In the genomic region with DNA sequence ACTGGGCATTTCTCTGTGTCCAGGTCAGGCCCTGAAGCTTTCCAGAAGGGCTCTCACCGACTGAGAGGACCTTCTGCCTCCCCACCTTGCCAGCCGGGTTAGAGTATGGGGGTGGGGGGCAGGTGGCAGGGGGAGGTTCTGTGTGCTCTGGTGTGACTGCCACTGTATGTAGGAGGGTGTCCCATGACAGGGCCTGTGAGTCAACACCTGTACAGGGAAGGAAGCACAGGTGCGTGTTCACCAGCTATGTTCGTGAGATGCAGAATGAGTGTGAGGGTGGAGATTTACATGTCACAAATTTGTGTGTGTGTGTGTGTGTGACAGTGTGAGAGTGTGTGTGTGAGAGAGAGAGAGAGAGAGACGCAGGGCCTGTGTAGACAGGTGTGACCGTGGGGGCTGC, we compare ENCODE assay signal across 1 cellular context.
TF ChIP-seq lines count a peak whose summit lies in the region.

No MANE protein-coding gene starts in this region.

TF ChIP-seq in GM12878, 131 proteins besides CTCF, POLR2A, EP300 and RAD21:
- TF ChIP-seq, protein P1, sequence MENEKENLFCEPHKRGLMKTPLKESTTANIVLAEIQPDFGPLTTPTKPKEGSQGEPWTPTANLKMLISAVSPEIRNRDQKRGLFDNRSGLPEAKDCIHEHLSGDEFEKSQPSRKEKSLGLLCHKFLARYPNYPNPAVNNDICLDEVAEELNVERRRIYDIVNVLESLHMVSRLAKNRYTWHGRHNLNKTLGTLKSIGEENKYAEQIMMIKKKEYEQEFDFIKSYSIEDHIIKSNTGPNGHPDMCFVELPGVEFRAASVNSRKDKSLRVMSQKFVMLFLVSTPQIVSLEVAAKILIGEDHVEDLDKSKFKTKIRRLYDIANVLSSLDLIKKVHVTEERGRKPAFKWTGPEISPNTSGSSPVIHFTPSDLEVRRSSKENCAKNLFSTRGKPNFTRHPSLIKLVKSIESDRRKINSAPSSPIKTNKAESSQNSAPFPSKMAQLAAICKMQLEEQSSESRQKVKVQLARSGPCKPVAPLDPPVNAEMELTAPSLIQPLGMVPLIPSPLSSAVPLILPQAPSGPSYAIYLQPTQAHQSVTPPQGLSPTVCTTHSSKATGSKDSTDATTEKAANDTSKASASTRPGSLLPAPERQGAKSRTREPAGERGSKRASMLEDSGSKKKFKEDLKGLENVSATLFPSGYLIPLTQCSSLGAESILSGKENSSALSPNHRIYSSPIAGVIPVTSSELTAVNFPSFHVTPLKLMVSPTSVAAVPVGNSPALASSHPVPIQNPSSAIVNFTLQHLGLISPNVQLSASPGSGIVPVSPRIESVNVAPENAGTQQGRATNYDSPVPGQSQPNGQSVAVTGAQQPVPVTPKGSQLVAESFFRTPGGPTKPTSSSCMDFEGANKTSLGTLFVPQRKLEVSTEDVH (IDR thresholded peaks at IDR 0.05; ENCODE audit: low read depth, partially characterized antibody) = no peak
- 0 out of 2 replicates have a peak, but pooled peaks have one; percentile 26 for TF ChIP-seq CREM (IDR thresholded peaks at IDR 0.05; ENCODE audit: low read depth)
